1 cellular context compared by ENCODE assay signal in the genomic region with DNA sequence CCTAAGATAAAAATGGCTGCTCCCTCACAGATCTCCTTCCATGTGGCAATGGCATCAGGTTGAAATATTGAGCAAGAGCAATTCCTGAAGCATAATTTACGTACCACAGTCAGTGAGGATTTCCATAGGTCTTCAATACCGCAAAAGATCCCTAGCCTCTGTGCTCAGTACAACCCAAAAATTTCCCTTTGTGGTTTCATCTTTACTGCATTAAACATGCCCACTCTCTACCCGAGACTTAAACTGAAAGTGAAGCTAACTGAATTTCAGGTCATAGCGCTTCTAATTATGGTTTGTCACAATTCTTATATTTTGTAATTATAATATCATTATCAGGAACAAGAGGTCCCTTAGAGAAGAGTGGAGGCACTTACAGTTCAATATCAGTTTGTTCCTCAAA.
TF ChIP-seq lines count a peak whose summit lies in the region.

No MANE protein-coding gene starts in this region.

TF ChIP-seq in GM12878, 131 proteins besides CTCF, POLR2A, EP300 and RAD21 (continued from another document and continues in another):
- TF ChIP-seq, protein P1, sequence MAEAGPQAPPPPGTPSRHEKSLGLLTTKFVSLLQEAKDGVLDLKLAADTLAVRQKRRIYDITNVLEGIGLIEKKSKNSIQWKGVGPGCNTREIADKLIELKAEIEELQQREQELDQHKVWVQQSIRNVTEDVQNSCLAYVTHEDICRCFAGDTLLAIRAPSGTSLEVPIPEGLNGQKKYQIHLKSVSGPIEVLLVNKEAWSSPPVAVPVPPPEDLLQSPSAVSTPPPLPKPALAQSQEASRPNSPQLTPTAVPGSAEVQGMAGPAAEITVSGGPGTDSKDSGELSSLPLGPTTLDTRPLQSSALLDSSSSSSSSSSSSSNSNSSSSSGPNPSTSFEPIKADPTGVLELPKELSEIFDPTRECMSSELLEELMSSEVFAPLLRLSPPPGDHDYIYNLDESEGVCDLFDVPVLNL (IDR thresholded peaks at IDR 0.05; ENCODE audit: low read depth, low read length): no peak
- TF ChIP-seq TBL1XR1 (IDR thresholded peaks at IDR 0.05; ENCODE audit: low read depth, low read length) (no peak), ETV6 (conservative IDR thresholded peaks at IDR 0.05 in 1 of 2, IDR thresholded peaks at IDR 0.05 in 1 of 2; ENCODE audit: borderline replicate concordance in 1 of 2, low read depth in 1 of 2) (peak in 1 of 2 experiments; percentile 19; a peak in 1 of 4 replicates), TCF7 (IDR thresholded peaks at IDR 0.05; ENCODE audit: borderline replicate concordance) (no peak), RB1 (IDR thresholded peaks at IDR 0.05; ENCODE audit: borderline replicate concordance) (no peak), ZBTB11 (CRISPR knock-in tag; IDR thresholded peaks at IDR 0.05) (no peak), CBFB (IDR thresholded peaks at IDR 0.05; ENCODE audit: low read depth) (0 out of 2 replicates have a peak, but pooled peaks have one; percentile 41), MEF2B (IDR thresholded peaks at IDR 0.05; ENCODE audit: partially characterized antibody, poor library complexity, severe bottlenecking) (peak; percentile 19), EGR1 (IDR thresholded peaks at IDR 0.05; ENCODE audit: borderline replicate concordance in 1 of 2, low read depth in 2 of 2, low read length in 2 of 2) (no peak), MEF2A (IDR thresholded peaks at IDR 0.05; ENCODE audit: insufficient read depth, low read depth, low read length) (no peak), IRF4 (IDR thresholded peaks at IDR 0.05; ENCODE audit: low read depth, low read length) (no peak), NR2F1 (conservative IDR thresholded peaks at IDR 0.05) (no peak), RELB (IDR thresholded peaks at IDR 0.05; ENCODE audit: low read depth) (peak; percentile 73; the same call in 1 of the 2 replicates), CUX1 (IDR thresholded peaks at IDR 0.05; ENCODE audit: insufficient replicate concordance, low read depth, low read length) (no peak), GABPA (IDR thresholded peaks at IDR 0.05; ENCODE audit: low read depth) (no peak), RCOR1 (conservative IDR thresholded peaks at IDR 0.05; ENCODE audit: low read depth, low read length) (no peak), CBX5 (IDR thresholded peaks at IDR 0.05; ENCODE audit: low read depth) (no peak), TAF1 (IDR thresholded peaks at IDR 0.05; ENCODE audit: borderline replicate concordance, low read depth, low read length) (no peak), SIX5 (IDR thresholded peaks at IDR 0.05; ENCODE audit: low read depth, low read length, severe bottlenecking) (no peak)
- TF ChIP-seq, protein P2, sequence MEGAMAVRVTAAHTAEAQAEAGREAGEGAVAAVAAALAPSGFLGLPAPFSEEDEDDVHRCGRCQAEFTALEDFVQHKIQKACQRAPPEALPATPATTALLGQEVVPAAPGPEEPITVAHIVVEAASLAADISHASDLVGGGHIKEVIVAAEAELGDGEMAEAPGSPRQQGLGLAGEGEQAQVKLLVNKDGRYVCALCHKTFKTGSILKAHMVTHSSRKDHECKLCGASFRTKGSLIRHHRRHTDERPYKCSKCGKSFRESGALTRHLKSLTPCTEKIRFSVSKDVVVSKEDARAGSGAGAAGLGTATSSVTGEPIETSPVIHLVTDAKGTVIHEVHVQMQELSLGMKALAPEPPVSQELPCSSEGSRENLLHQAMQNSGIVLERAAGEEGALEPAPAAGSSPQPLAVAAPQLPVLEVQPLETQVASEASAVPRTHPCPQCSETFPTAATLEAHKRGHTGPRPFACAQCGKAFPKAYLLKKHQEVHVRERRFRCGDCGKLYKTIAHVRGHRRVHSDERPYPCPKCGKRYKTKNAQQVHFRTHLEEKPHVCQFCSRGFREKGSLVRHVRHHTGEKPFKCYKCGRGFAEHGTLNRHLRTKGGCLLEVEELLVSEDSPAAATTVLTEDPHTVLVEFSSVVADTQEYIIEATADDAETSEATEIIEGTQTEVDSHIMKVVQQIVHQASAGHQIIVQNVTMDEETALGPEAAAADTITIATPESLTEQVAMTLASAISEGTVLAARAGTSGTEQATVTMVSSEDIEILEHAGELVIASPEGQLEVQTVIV (IDR thresholded peaks at IDR 0.05; ENCODE audit: borderline replicate concordance, partially characterized antibody): no peak
- TF ChIP-seq, protein P3, sequence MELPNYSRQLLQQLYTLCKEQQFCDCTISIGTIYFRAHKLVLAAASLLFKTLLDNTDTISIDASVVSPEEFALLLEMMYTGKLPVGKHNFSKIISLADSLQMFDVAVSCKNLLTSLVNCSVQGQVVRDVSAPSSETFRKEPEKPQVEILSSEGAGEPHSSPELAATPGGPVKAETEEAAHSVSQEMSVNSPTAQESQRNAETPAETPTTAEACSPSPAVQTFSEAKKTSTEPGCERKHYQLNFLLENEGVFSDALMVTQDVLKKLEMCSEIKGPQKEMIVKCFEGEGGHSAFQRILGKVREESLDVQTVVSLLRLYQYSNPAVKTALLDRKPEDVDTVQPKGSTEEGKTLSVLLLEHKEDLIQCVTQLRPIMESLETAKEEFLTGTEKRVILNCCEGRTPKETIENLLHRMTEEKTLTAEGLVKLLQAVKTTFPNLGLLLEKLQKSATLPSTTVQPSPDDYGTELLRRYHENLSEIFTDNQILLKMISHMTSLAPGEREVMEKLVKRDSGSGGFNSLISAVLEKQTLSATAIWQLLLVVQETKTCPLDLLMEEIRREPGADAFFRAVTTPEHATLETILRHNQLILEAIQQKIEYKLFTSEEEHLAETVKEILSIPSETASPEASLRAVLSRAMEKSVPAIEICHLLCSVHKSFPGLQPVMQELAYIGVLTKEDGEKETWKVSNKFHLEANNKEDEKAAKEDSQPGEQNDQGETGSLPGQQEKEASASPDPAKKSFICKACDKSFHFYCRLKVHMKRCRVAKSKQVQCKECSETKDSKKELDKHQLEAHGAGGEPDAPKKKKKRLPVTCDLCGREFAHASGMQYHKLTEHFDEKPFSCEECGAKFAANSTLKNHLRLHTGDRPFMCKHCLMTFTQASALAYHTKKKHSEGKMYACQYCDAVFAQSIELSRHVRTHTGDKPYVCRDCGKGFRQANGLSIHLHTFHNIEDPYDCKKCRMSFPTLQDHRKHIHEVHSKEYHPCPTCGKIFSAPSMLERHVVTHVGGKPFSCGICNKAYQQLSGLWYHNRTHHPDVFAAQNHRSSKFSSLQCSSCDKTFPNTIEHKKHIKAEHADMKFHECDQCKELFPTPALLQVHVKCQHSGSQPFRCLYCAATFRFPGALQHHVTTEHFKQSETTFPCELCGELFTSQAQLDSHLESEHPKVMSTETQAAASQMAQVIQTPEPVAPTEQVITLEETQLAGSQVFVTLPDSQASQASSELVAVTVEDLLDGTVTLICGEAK (IDR thresholded peaks at IDR 0.05; ENCODE audit: borderline replicate concordance): no peak
- TF ChIP-seq, protein P4, sequence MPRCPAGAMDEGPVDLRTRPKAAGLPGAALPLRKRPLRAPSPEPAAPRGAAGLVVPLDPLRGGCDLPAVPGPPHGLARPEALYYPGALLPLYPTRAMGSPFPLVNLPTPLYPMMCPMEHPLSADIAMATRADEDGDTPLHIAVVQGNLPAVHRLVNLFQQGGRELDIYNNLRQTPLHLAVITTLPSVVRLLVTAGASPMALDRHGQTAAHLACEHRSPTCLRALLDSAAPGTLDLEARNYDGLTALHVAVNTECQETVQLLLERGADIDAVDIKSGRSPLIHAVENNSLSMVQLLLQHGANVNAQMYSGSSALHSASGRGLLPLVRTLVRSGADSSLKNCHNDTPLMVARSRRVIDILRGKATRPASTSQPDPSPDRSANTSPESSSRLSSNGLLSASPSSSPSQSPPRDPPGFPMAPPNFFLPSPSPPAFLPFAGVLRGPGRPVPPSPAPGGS (IDR thresholded peaks at IDR 0.05; ENCODE audit: borderline replicate concordance, insufficient read depth, low read depth, low read length, poor library complexity, severe bottlenecking): no peak
- TF ChIP-seq, protein P5, sequence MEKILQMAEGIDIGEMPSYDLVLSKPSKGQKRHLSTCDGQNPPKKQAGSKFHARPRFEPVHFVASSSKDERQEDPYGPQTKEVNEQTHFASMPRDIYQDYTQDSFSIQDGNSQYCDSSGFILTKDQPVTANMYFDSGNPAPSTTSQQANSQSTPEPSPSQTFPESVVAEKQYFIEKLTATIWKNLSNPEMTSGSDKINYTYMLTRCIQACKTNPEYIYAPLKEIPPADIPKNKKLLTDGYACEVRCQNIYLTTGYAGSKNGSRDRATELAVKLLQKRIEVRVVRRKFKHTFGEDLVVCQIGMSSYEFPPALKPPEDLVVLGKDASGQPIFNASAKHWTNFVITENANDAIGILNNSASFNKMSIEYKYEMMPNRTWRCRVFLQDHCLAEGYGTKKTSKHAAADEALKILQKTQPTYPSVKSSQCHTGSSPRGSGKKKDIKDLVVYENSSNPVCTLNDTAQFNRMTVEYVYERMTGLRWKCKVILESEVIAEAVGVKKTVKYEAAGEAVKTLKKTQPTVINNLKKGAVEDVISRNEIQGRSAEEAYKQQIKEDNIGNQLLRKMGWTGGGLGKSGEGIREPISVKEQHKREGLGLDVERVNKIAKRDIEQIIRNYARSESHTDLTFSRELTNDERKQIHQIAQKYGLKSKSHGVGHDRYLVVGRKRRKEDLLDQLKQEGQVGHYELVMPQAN (conservative IDR thresholded peaks at IDR 0.05): no peak
- TF ChIP-seq, protein P6, sequence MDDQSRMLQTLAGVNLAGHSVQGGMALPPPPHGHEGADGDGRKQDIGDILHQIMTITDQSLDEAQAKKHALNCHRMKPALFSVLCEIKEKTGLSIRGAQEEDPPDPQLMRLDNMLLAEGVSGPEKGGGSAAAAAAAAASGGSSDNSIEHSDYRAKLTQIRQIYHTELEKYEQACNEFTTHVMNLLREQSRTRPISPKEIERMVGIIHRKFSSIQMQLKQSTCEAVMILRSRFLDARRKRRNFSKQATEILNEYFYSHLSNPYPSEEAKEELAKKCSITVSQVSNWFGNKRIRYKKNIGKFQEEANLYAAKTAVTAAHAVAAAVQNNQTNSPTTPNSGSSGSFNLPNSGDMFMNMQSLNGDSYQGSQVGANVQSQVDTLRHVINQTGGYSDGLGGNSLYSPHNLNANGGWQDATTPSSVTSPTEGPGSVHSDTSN (IDR thresholded peaks at IDR 0.05; ENCODE audit: insufficient replicate concordance, low read depth, low read length): no peak
